Comparison of ENCODE assay signal across 8 cellular contexts in the genomic region with DNA sequence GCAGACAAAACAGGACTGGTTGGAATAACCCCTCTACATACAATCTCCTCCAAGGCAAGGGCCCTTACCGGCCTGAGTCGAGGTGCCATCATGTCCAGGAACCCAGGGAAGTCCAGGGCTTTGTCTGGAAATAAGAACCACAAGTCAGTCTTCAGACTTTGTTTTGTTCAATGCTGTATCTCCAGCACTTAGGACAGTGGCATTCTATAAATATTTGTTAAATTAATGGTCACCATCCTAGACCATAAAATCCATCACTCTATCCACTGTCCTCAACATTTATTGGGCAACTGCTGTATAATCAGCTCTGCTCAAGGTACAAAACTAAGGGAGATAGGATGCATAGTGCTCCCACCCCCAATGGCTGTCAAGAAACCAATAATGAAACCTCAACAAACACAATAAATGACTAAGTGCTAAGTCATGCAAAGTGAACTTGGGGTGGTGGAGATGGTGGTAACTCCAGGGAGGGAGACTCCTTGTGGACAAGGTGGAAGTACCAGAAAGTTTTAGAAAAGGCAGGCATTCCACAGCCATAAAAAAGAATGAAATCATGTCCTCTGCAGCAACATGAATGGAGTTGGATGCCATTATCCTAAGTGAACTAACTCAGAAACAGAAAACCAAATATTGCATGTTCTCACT. TPM values are rescaled to one million over a fixed set of nuclear protein-coding genes. Genes with fewer than 3 reads are reported as not detected.
DNase-seq lines count a peak whose midpoint lies in the region; ATAC-seq, FAIRE-seq and TF ChIP-seq lines count a peak whose summit lies in the region.

No MANE protein-coding gene starts in this region.

- TF ChIP-seq POLR2A in K562 (conservative IDR thresholded peaks at IDR 0.05): no peak

- 56% methylated on average over 2 of the region's 2 CpGs for WGBS in K562 (ENCODE audit: insufficient coverage, low coverage, missing lambda C conversion rate)

- peaks cover 21% of the 10 kb centered on the region; the same call in 2 of the 3 replicates for H3K79me2 ChIP-seq in K562 (ENCODE audit: control insufficient read depth, insufficient read depth, low read length)

- CTCF ChIA-PET in K562 (lab: Yijun Ruan, JAX; ENCODE audit: low intra/inter-chr PET ratio): interaction anchor here (1.9 kb wide), 1 partner anchor 50 kb away, joined by 5 read pairs; no protein-coding TSS in a partner anchor

- H3K4me1 ChIP-seq in K562 (replicated peaks in 1 of 2; ENCODE audit: control insufficient read depth in 2 of 2, insufficient read depth in 2 of 2, low read length in 2 of 2): peaks cover 20 to 42% of the 10 kb centered on the region in 2 experiments
- H3K4me1 ChIP-seq in HAP-1: no peaks in the 10 kb centered on the region; the same call in 1 of the 2 replicates

- no peaks in the 10 kb centered on the region for H3K27me3 ChIP-seq in K562 (ENCODE audit: control insufficient read depth in 2 of 2, insufficient read depth in 2 of 2, low read length in 2 of 2)
- no peaks in the 10 kb centered on the region for H3K27me3 ChIP-seq in HAP-1 (ENCODE audit: low read depth)

- peaks cover 9% of the 10 kb centered on the region for H3K9me1 ChIP-seq in K562 (ENCODE audit: control insufficient read depth, insufficient read depth, low read length)

- ATAC-seq in GM21360 (IDR thresholded peaks at IDR 0.05; ENCODE audit: unreplicated experiment) (peak; percentile 43), K562 (peak; percentile 52), left lobe of liver (no peak)

- in situ Hi-C loops in K562 (cut with MboI): no loop called here
- in situ Hi-C loops in HAP-1 (cut with MboI; ENCODE audit: low sequenced_read_pairs): no loop called here

- H3K4me2 ChIP-seq in K562 (ENCODE audit: insufficient read depth, low read length): no peak overlapping the region

- TF ChIP-seq RAD21 in K562 (CRISPR knock-in tag; conservative IDR thresholded peaks at IDR 0.05 in 1 of 2, IDR thresholded peaks at IDR 0.05 in 1 of 2): peak; percentile 39 to 61

- H3K9ac ChIP-seq in K562 (ENCODE audit: insufficient read depth in 1 of 2, low read depth in 2 of 2, low read length in 2 of 2): no peak overlapping the region

- DNase-seq in ELR (ENCODE audit: low read depth) (peak; percentile 84), HTR-8/SVneo (ENCODE audit: insufficient read length, low spot score) (peak; percentile 56), K562 (ENCODE audit: extremely low read depth in 1 of 4, low spot score in 3 of 4) (peak; percentile 56 to 79 (median 68)), NCI-H526 treated with DMSO at 0.1 percent for 48 hours (lab: John Stamatoyannopoulos, UW) (no peak), left lobe of liver (ENCODE audit: low spot score) (no peak), HAP-1 (ENCODE audit: low spot score in 2 of 2) (no peak)
- DNase-seq in stimulated activated CD4-positive, alpha-beta T cell treated with anti-CD3 and anti-CD28 coated beads, Interleukin-12 subunit alpha, Interleukin-12 subunit beta, amount 100 ng/mL, for 4 hours: no peak

- H3K36me3 ChIP-seq in K562 (ENCODE audit: control insufficient read depth, insufficient read depth, low read length) (peaks cover 64% of the 10 kb centered on the region; the same call in 2 of the 3 replicates), HAP-1 (replicated peaks) (peaks cover 5% of the 10 kb centered on the region)

- H4K20me1 ChIP-seq in K562 (replicated peaks; ENCODE audit: control insufficient read depth, insufficient read depth, low read length): peaks cover 4% of the 10 kb centered on the region; the same call in 1 of the 2 replicates

- no TSS peak for BruUV-seq in K562 (replicated peaks; lab: Mats Ljungman, UMichigan)

- H3K4me3 ChIP-seq in K562 (no peak overlapping the region), HAP-1 (no peak overlapping the region)

- no peak overlapping the region for H2AFZ ChIP-seq in K562 (ENCODE audit: low read depth, low read length)

- intact Hi-C loops in K562 (cut with micrococcal nuclease): no loop called here

- TF ChIP-seq CTCF in K562 (IDR thresholded peaks at IDR 0.05 in 2 of 3, conservative IDR thresholded peaks at IDR 0.05 in 1 of 3; ENCODE audit: insufficient read depth in 2 of 3, low read depth in 1 of 3, low read length in 3 of 3): peak; percentile 48 to 68 (median 49); a peak in 5 of 6 replicates

- no peak for FAIRE-seq in HTR-8/SVneo (lab: Jason Lieb, UNC)
- peak; percentile 82 for FAIRE-seq in K562 (lab: Jason Lieb, UNC)

- POLR2A ChIA-PET in K562 (lab: Yijun Ruan, JAX): interaction anchor here (1.9 kb wide), 1 partner anchor 10 kb away, joined by 7 read pairs; the partner anchor contains the start of gene FCHSD1

- H3K9me3 ChIP-seq in K562 (replicated peaks; ENCODE audit: control insufficient read depth, insufficient read depth, low read depth, low read length): no peaks in the 10 kb centered on the region
- H3K9me3 ChIP-seq in HAP-1: no peaks in the 10 kb centered on the region

- peak overlapping the region; percentile 38 for H3K27ac ChIP-seq in K562 (ENCODE audit: extremely low read depth, low read depth, low read length)

- peak; percentile 16; the same call in 1 of the 2 replicates for TF ChIP-seq EP300 in K562 (IDR thresholded peaks at IDR 0.05; ENCODE audit: low read length)

RNA-seq across cellular contexts. Expression of gene RELL2, which starts 5.0 kb away (rescaled TPM):
- 14.3 and 44.8 TPM in 2 replicates for total RNA-seq in K562 (2011; cell fraction: chromatin; rRNA removed; ENCODE audit: low replicate concordance)
- 46.6 and 54.9 TPM in 2 replicates for total RNA-seq in K562 (2011; cell fraction: nucleolus; rRNA removed)
- total RNA-seq in K562 (2011; cell fraction: nucleoplasm; rRNA removed): 22.9 and 26.5 TPM in 2 replicates
- total RNA-seq in K562 (2014; rRNA removed) (30.7 and 35.5 TPM in 2 replicates), K562 (2014; rRNA removed; fragmentation: Illumina TruSeq; extraction: Trizol) (5.0 and 7.0 TPM in 2 replicates), K562 (2015; rRNA removed; fragmentation: Illumina TruSeq; extraction: Trizol) (14.1 and 14.3 TPM in 2 replicates), K562 (2021) (22.9 and 23.3 TPM in 2 replicates), left lobe of liver (0.96 TPM)
- polyA plus RNA-seq in K562 (2011; rRNA removed) (17.4 and 17.9 TPM in 2 replicates), K562 (2014; fragmentation: Illumina TruSeq; extraction: Trizol) (13.3 and 19.8 TPM in 2 replicates), K562 (2014; fragmentation: Nextera tagmentation; extraction: Ambion mirVana) (under 1 TPM; 0.06 to 0.76 TPM), K562 (2014; rRNA removed) (33.8 and 36.0 TPM in 2 replicates)
- 15.7 and 32.1 TPM in 2 replicates for polyA plus RNA-seq in K562 (2011; cell fraction: cytosol; rRNA removed)
- 65.3 and 140 TPM in 2 replicates for polyA plus RNA-seq in K562 (2011; cell fraction: nucleus; rRNA removed)
- polyA plus RNA-seq in K562 (2012): 4.8 and 10.5 TPM in 2 replicates
- polyA minus RNA-seq in K562 (2011; rRNA and poly(A)+ RNA removed): 6.0 and 11.9 TPM in 2 replicates
- polyA minus RNA-seq in K562 (2011; cell fraction: cytosol; rRNA and poly(A)+ RNA removed): 7.4 and 8.4 TPM in 2 replicates
- 18.0 and 23.8 TPM in 2 replicates for polyA minus RNA-seq in K562 (2011; cell fraction: nucleus; rRNA and poly(A)+ RNA removed)

RNA-seq across cellular contexts. Expression of gene HDAC3, which starts 5.1 kb away (rescaled TPM):
- total RNA-seq in K562 (2011; cell fraction: chromatin; rRNA removed; ENCODE audit: low replicate concordance): 380 and 433 TPM in 2 replicates
- 249 and 274 TPM in 2 replicates for total RNA-seq in K562 (2011; cell fraction: nucleolus; rRNA removed)
- 332 and 388 TPM in 2 replicates for total RNA-seq in K562 (2011; cell fraction: nucleoplasm; rRNA removed)
- total RNA-seq in K562 (2014; rRNA removed): 111 and 160 TPM in 2 replicates
- total RNA-seq in K562 (2014; rRNA removed; fragmentation: Illumina TruSeq; extraction: Trizol): 118 and 129 TPM in 2 replicates
- total RNA-seq in K562 (2015; rRNA removed; fragmentation: Illumina TruSeq; extraction: Trizol): 116 and 130 TPM in 2 replicates
- total RNA-seq in K562 (2021): 114 and 119 TPM in 2 replicates
- polyA plus RNA-seq in K562 (2011; rRNA removed): 190 and 191 TPM in 2 replicates
- polyA plus RNA-seq in K562 (2011; cell fraction: cytosol; rRNA removed): 207 and 230 TPM in 2 replicates
- polyA plus RNA-seq in K562 (2011; cell fraction: nucleus; rRNA removed): 365 and 426 TPM in 2 replicates
- 77.6 and 93.4 TPM in 2 replicates for polyA plus RNA-seq in K562 (2012)
- polyA plus RNA-seq in K562 (2014; fragmentation: Illumina TruSeq; extraction: Trizol): 144 and 153 TPM in 2 replicates
- 100 to 1,000 TPM in 1 of 2 experiments, 10 to 100 TPM in 1; 89.7 to 107 TPM for polyA plus RNA-seq in K562 (2014; fragmentation: Nextera tagmentation; extraction: Ambion mirVana)
- polyA plus RNA-seq in K562 (2014; rRNA removed): 120 and 137 TPM in 2 replicates
- polyA minus RNA-seq in K562 (2011; rRNA and poly(A)+ RNA removed): 136 and 147 TPM in 2 replicates
- polyA minus RNA-seq in K562 (2011; cell fraction: cytosol; rRNA and poly(A)+ RNA removed): 73.0 and 87.2 TPM in 2 replicates
- polyA minus RNA-seq in K562 (2011; cell fraction: nucleus; rRNA and poly(A)+ RNA removed): 80.6 and 114 TPM in 2 replicates
- total RNA-seq in left lobe of liver: 28.7 TPM

RNA-seq across cellular contexts. Expression of gene FCHSD1, which starts 9.5 kb away (rescaled TPM):
- total RNA-seq in K562 (2011; cell fraction: chromatin; rRNA removed; ENCODE audit: low replicate concordance): 160 and 307 TPM in 2 replicates
- 128 and 139 TPM in 2 replicates for total RNA-seq in K562 (2011; cell fraction: nucleolus; rRNA removed)
- 143 and 150 TPM in 2 replicates for total RNA-seq in K562 (2011; cell fraction: nucleoplasm; rRNA removed)
- total RNA-seq in K562 (2014; rRNA removed) (19.2 and 20.6 TPM in 2 replicates), K562 (2014; rRNA removed; fragmentation: Illumina TruSeq; extraction: Trizol) (7.0 and 7.9 TPM in 2 replicates), K562 (2015; rRNA removed; fragmentation: Illumina TruSeq; extraction: Trizol) (12.9 and 13.7 TPM in 2 replicates), K562 (2021) (19.2 and 26.5 TPM in 2 replicates), left lobe of liver (1.7 TPM)
- polyA plus RNA-seq in K562 (2011; rRNA removed) (24.8 and 36.2 TPM in 2 replicates), K562 (2014; fragmentation: Illumina TruSeq; extraction: Trizol) (13.6 and 20.6 TPM in 2 replicates), K562 (2014; fragmentation: Nextera tagmentation; extraction: Ambion mirVana) (under 1 TPM; 0.35 to 0.84 TPM), K562 (2014; rRNA removed) (28.6 and 37.5 TPM in 2 replicates)
- polyA plus RNA-seq in K562 (2011; cell fraction: cytosol; rRNA removed): 11.3 and 18.8 TPM in 2 replicates
- polyA plus RNA-seq in K562 (2011; cell fraction: nucleus; rRNA removed): 300 and 346 TPM in 2 replicates
- 16.4 and 35.9 TPM in 2 replicates for polyA plus RNA-seq in K562 (2012)
- polyA minus RNA-seq in K562 (2011; rRNA and poly(A)+ RNA removed): 7.8 and 12.4 TPM in 2 replicates
- polyA minus RNA-seq in K562 (2011; cell fraction: cytosol; rRNA and poly(A)+ RNA removed): 12.8 and 13.1 TPM in 2 replicates
- polyA minus RNA-seq in K562 (2011; cell fraction: nucleus; rRNA and poly(A)+ RNA removed): 43.8 and 62.2 TPM in 2 replicates

RNA-seq across cellular contexts. Expression of gene DIAPH1, which starts 23.0 kb away (rescaled TPM):
- 295 and 514 TPM in 2 replicates for total RNA-seq in K562 (2011; cell fraction: chromatin; rRNA removed; ENCODE audit: low replicate concordance)
- 151 and 162 TPM in 2 replicates for total RNA-seq in K562 (2011; cell fraction: nucleolus; rRNA removed)
- total RNA-seq in K562 (2011; cell fraction: nucleoplasm; rRNA removed): 271 and 317 TPM in 2 replicates
- 90.1 and 91.4 TPM in 2 replicates for total RNA-seq in K562 (2014; rRNA removed)
- 73.7 and 84.9 TPM in 2 replicates for total RNA-seq in K562 (2014; rRNA removed; fragmentation: Illumina TruSeq; extraction: Trizol)
- total RNA-seq in K562 (2015; rRNA removed; fragmentation: Illumina TruSeq; extraction: Trizol): 60.8 and 68.0 TPM in 2 replicates
- 268 and 328 TPM in 2 replicates for total RNA-seq in K562 (2021)
- polyA plus RNA-seq in K562 (2011; rRNA removed): 146 and 159 TPM in 2 replicates
- 137 TPM in 2 replicates for polyA plus RNA-seq in K562 (2011; cell fraction: cytosol; rRNA removed)
- 325 and 501 TPM in 2 replicates for polyA plus RNA-seq in K562 (2011; cell fraction: nucleus; rRNA removed)
- 172 and 199 TPM in 2 replicates for polyA plus RNA-seq in K562 (2012)
- 261 and 291 TPM in 2 replicates for polyA plus RNA-seq in K562 (2014; fragmentation: Illumina TruSeq; extraction: Trizol)
- polyA plus RNA-seq in K562 (2014; fragmentation: Nextera tagmentation; extraction: Ambion mirVana): 10 to 100 TPM; 75.8 to 97.8 TPM
- 131 and 168 TPM in 2 replicates for polyA plus RNA-seq in K562 (2014; rRNA removed)
- polyA minus RNA-seq in K562 (2011; rRNA and poly(A)+ RNA removed): 279 and 286 TPM in 2 replicates
- 184 and 249 TPM in 2 replicates for polyA minus RNA-seq in K562 (2011; cell fraction: cytosol; rRNA and poly(A)+ RNA removed)
- 108 and 288 TPM in 2 replicates for polyA minus RNA-seq in K562 (2011; cell fraction: nucleus; rRNA and poly(A)+ RNA removed)
- total RNA-seq in left lobe of liver: 120 TPM

RNA-seq across cellular contexts. Expression of gene ARAP3, which starts 40.3 kb away (rescaled TPM):
- 9.6 and 29.6 TPM in 2 replicates for total RNA-seq in K562 (2011; cell fraction: chromatin; rRNA removed; ENCODE audit: low replicate concordance)
- total RNA-seq in K562 (2011; cell fraction: nucleolus; rRNA removed): 10.7 and 13.7 TPM in 2 replicates
- total RNA-seq in K562 (2011; cell fraction: nucleoplasm; rRNA removed): 8.9 and 9.9 TPM in 2 replicates
- total RNA-seq in K562 (2014; rRNA removed): 6.4 and 8.6 TPM in 2 replicates
- 5.1 and 5.2 TPM in 2 replicates for total RNA-seq in K562 (2014; rRNA removed; fragmentation: Illumina TruSeq; extraction: Trizol)
- 7.1 and 7.5 TPM in 2 replicates for total RNA-seq in K562 (2015; rRNA removed; fragmentation: Illumina TruSeq; extraction: Trizol)
- total RNA-seq in K562 (2021): 23.3 and 25.7 TPM in 2 replicates
- 6.1 and 7.0 TPM in 2 replicates for polyA plus RNA-seq in K562 (2011; rRNA removed)
- polyA plus RNA-seq in K562 (2011; cell fraction: cytosol; rRNA removed): 5.5 and 7.0 TPM in 2 replicates
- 37.6 and 59.0 TPM in 2 replicates for polyA plus RNA-seq in K562 (2011; cell fraction: nucleus; rRNA removed)
- polyA plus RNA-seq in K562 (2012): 13.9 and 21.4 TPM in 2 replicates
- 16.6 and 16.8 TPM in 2 replicates for polyA plus RNA-seq in K562 (2014; fragmentation: Illumina TruSeq; extraction: Trizol)
- polyA plus RNA-seq in K562 (2014; fragmentation: Nextera tagmentation; extraction: Ambion mirVana): 1 to 10 TPM in 1 of 2 experiments, under 1 TPM in 1; 0.83 to 1.4 TPM
- 14.8 and 16.7 TPM in 2 replicates for polyA plus RNA-seq in K562 (2014; rRNA removed)
- 4.6 and 5.1 TPM in 2 replicates for polyA minus RNA-seq in K562 (2011; rRNA and poly(A)+ RNA removed)
- 7.0 and 8.1 TPM in 2 replicates for polyA minus RNA-seq in K562 (2011; cell fraction: cytosol; rRNA and poly(A)+ RNA removed)
- 9.8 and 11.7 TPM in 2 replicates for polyA minus RNA-seq in K562 (2011; cell fraction: nucleus; rRNA and poly(A)+ RNA removed)
- total RNA-seq in left lobe of liver: 3.3 TPM

Comparison
In these comparisons a context has a peak if more than half of its experiments do, and no peak if none do; other contexts are left out.
1. DNase-seq: peak in ELR (single experiment), HTR-8/SVneo (single experiment) and K562 (4 of 4); none in NCI-H526 treated with DMSO at 0.1 percent for 48 hours (single experiment), left lobe of liver (single experiment), HAP-1 (0 of 2) and stimulated activated CD4-positive, alpha-beta T cell treated with anti-CD3 and anti-CD28 coated beads, Interleukin-12 subunit alpha, Interleukin-12 subunit beta, amount 100 ng/mL, for 4 hours (single experiment).